Comparison of ENCODE assay signal across 8 cellular contexts in genomic region chr5:138542956-138543729, GRCh38. TPM values are rescaled to one million over a fixed set of nuclear protein-coding genes. Genes with fewer than 3 reads are reported as not detected.
DNase-seq lines count a peak whose midpoint lies in the region; ATAC-seq and TF ChIP-seq lines count a peak whose summit lies in the region.

ETF1 (minus strand) TSS chr5:138543236; CDS start chr5:138542918, 318 bp downstream.

- POLR2A ChIA-PET in Panc1 (lab: Charles Lee): interaction anchor here (0.6 to 1.5 kb wide), 8 partner anchors 8 to 764 kb away, joined by 3 to 8 read pairs (median 4); no protein-coding TSS in a partner anchor

- H3K9me3 ChIP-seq in Panc1 (ENCODE audit: control insufficient read depth, insufficient read depth, low read depth, low read length) (no peaks in the 10 kb centered on the region), mucosa of stomach (ENCODE audit: control insufficient read depth, low read length) (no peaks in the 10 kb centered on the region)

- H3K4me3 ChIP-seq in Panc1 (ENCODE audit: low read depth in 2 of 2, low read length in 2 of 2) (peak within 1 kb of the TSS; percentile 90 to 97), mucosa of stomach (ENCODE audit: low read length) (peak within 1 kb of the TSS; percentile 97)

- H3K9ac ChIP-seq in mucosa of stomach (ENCODE audit: low read length): peak within 1 kb of the TSS; percentile 99

- in situ Hi-C loops in Panc1 (cut with HindIII; ENCODE audit: low pct_unique_long_range_greater_than_20kb, low sequenced_read_pairs): no loop called here

- peak within 1 kb of the TSS; percentile 99 for H3K4me3 Mint-ChIP-seq in activated T-cell treated with anti-CD3 and anti-CD28 coated beads, Interleukin-2, amount 50 U/mL, for 4 hours

- H3K4me1 ChIP-seq in Panc1 (ENCODE audit: control insufficient read depth, insufficient read depth, low read length): peaks cover 37% of the 10 kb centered on the region
- H3K4me1 ChIP-seq in mucosa of stomach (ENCODE audit: control insufficient read depth, insufficient read depth, low read length): peaks cover 31% of the 10 kb centered on the region

- no peaks in the 10 kb centered on the region for H3K27me3 ChIP-seq in Panc1 (ENCODE audit: control insufficient read depth, insufficient read depth, low read length)
- no peaks in the 10 kb centered on the region for H3K27me3 ChIP-seq in mucosa of stomach (ENCODE audit: control insufficient read depth, insufficient read depth, low read length)

- peaks cover 42% of the 10 kb centered on the region for H3K36me3 ChIP-seq in Panc1 (ENCODE audit: control insufficient read depth, insufficient read depth, low read length)
- H3K36me3 ChIP-seq in mucosa of stomach (ENCODE audit: control insufficient read depth, insufficient read depth, low read length): no peaks in the 10 kb centered on the region

- H3K9me3 Mint-ChIP-seq in activated T-cell treated with anti-CD3 and anti-CD28 coated beads, Interleukin-2, amount 50 U/mL, for 4 hours: no peaks in the 10 kb centered on the region

- H3K27me3 Mint-ChIP-seq in activated T-cell treated with anti-CD3 and anti-CD28 coated beads, Interleukin-2, amount 50 U/mL, for 4 hours (ENCODE audit: low read depth): no peaks in the 10 kb centered on the region

- peak within 1 kb of the TSS; percentile 95 for H3K27ac ChIP-seq in Panc1 (ENCODE audit: low read length)

- peaks cover 66% of the 10 kb centered on the region for H3K4me1 Mint-ChIP-seq in activated T-cell treated with anti-CD3 and anti-CD28 coated beads, Interleukin-2, amount 50 U/mL, for 4 hours (ENCODE audit: low read depth)

- TF ChIP-seq CTCF in Panc1 (IDR thresholded peaks at IDR 0.05): no peak

- intact Hi-C loops in Panc1 (cut with micrococcal nuclease; ENCODE audit: unreplicated experiment): no loop called here

- CTCF ChIA-PET in Panc1 (lab: Charles Lee): no interaction called here

- ATAC-seq in GM21723 (IDR thresholded peaks at IDR 0.05; ENCODE audit: unreplicated experiment) (peak; percentile 91), Panc1 (peak; percentile 95)
- ATAC-seq in activated T-cell treated with anti-CD3 and anti-CD28 coated beads, Interleukin-2, amount 50 U/mL, for 4 hours: peak; percentile 88 to 90

- BruUV-seq in Panc1 (replicated peaks; lab: Mats Ljungman, UMichigan): no TSS peak

- TF ChIP-seq POLR2A in erythroblast (IDR thresholded peaks at IDR 0.05; ENCODE audit: low read length): peak; percentile 98

- peaks cover 33% of the 10 kb centered on the region for H3K36me3 Mint-ChIP-seq in activated T-cell treated with anti-CD3 and anti-CD28 coated beads, Interleukin-2, amount 50 U/mL, for 4 hours (ENCODE audit: insufficient read depth)

- DNase-seq in DMS53 (lab: John Stamatoyannopoulos, UW) (peak; percentile 100), KG1 (lab: John Stamatoyannopoulos, UW) (peak; percentile 87), Panc1 (ENCODE audit: low read depth, low spot score) (peak; percentile 92), erythroblast (lab: John Stamatoyannopoulos, UW) (peak; percentile 100)
- peak; percentile 99 for DNase-seq in activated T-cell treated with anti-CD3 and anti-CD28 coated beads, Interleukin-2, amount 50 U/mL, for 4 hours
- DNase-seq in stimulated activated CD8-positive, alpha-beta memory T cell treated with anti-CD3 and anti-CD28 coated beads, Interleukin-7, amount 100 ng/mL, for 1 hour (ENCODE audit: low read depth in 2 of 2): peak; percentile 97 to 99

RNA-seq across cellular contexts. Expression of gene ETF1, which starts in this region (rescaled TPM):
- total RNA-seq in Panc1 (2021; ENCODE audit: unreplicated experiment): 168 TPM
- polyA plus RNA-seq in Panc1 (2012; ENCODE audit: insufficient read length): 82.6 TPM
- total RNA-seq in activated T-cell treated with anti-CD3 and anti-CD28 coated beads, Interleukin-2, amount 50 U/mL, for 4 hours: 100 to 1,000 TPM; 261 to 279 (median 270) TPM

Comparison
In these comparisons a context has a peak if more than half of its experiments do, and no peak if none do; other contexts are left out.
1. Peak in every context shown above with its lines: DNase-seq, ATAC-seq, H3K4me3 ChIP-seq and H3K27ac ChIP-seq.